ENCODE assay signal across 8 cellular contexts in the genomic region with DNA sequence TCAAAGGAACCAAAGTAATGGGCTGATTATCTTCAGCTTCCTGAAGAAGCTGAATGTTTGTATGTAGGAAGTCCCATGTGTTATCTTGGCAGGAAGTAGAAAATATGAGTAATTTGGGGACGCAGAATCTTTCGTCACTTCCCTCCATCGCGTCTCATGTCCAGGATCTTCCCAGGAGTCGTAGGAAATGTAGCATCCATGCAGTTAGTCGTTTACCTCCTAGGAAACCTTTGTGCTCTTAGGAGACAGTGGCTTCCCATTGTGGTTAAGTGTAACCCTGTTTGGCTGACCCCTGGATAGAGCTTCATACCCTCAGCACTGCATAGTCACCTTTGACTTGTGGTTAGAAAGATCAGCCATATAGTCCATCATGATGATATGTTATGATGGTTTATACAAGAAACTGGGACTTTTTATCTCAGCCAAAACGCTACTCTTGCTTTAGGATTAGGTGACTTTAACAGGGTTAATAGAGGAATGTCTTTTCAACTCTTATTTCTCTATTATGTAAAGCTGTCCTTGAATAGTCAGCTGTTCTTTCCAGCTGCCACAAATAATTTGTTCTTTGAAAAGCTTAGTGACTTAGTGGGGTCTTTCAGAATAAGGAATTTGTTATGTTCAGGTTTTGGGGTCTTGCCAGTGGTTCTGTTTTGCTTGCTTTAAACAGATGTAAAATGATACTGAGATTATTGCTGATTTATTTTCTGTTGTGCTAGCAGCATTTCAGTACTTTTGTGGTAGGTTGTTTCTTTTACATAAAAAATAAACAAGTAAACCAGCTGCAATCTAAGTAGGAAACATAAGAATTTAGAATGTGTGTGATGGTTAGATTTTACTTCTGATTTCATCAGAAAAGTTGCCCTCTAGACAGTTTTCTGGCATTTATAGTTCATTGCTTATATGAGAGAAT.
A peak's percentile ranks its signal among the peaks of the same experiment; 100 is the strongest.
DNase-seq lines count a peak whose midpoint lies in the region; ATAC-seq and TF ChIP-seq lines count a peak whose summit lies in the region.

No MANE protein-coding gene starts in this region.

- H3K27me3 ChIP-seq in duodenal mucosa (ENCODE audit: control insufficient read depth in 1 of 2, insufficient read depth in 2 of 2, low read length in 2 of 2) (no peaks in the 10 kb centered on the region), gastrocnemius medialis (no peaks in the 10 kb centered on the region)

- TF ChIP-seq POLR2A in gastrocnemius medialis (IDR thresholded peaks at IDR 0.05): no peak

- peak overlapping the region; percentile 23 to 33 for H3K9ac ChIP-seq in duodenal mucosa (ENCODE audit: low read depth in 1 of 2, low read length in 2 of 2)

- TF ChIP-seq CTCF in GM12864 (IDR thresholded peaks at IDR 0.05; ENCODE audit: low read depth, low read length, missing control alignments) (no peak), gastrocnemius medialis (IDR thresholded peaks at IDR 0.05 in 4 of 5, conservative IDR thresholded peaks at IDR 0.05 in 1 of 5) (no peak), GM13976 (IDR thresholded peaks at IDR 0.05; ENCODE audit: borderline replicate concordance, control extremely low read depth, extremely low read depth, insufficient read depth, missing control alignments) (no peak)

- peak overlapping the region; percentile 60 for H3K27ac ChIP-seq in duodenal mucosa (ENCODE audit: low read depth, low read length)
- H3K27ac ChIP-seq in gastrocnemius medialis: peak overlapping the region; percentile 82 to 86 (median 84)

- ATAC-seq in gastrocnemius medialis (no peak), GM18867 (IDR thresholded peaks at IDR 0.05; ENCODE audit: unreplicated experiment) (no peak), HG02610 (IDR thresholded peaks at IDR 0.05; ENCODE audit: unreplicated experiment) (no peak)

- H3K36me3 ChIP-seq in duodenal mucosa (ENCODE audit: control insufficient read depth in 1 of 2, insufficient read depth in 2 of 2, low read length in 2 of 2): peaks cover 4 to 12% of the 10 kb centered on the region in 2 donors
- peaks cover 0 to 1% of the 10 kb centered on the region in 2 donors for H3K36me3 ChIP-seq in gastrocnemius medialis

- no peak for DNase-seq in GM12864 (ENCODE audit: low read depth)
- DNase-seq in OCI-M1 (lab: John Stamatoyannopoulos, UW): peak; percentile 79
- DNase-seq in gastrocnemius medialis: no peak
- no peak for DNase-seq in NCI-H524 (lab: John Stamatoyannopoulos, UW)
- DNase-seq in GM13976 (ENCODE audit: low spot score): no peak

- H3K4me1 ChIP-seq in duodenal mucosa (ENCODE audit: control insufficient read depth in 1 of 2, insufficient read depth in 2 of 2, low read length in 2 of 2) (peaks cover 31 to 38% of the 10 kb centered on the region in 2 donors), gastrocnemius medialis (peaks cover 58 to 59% of the 10 kb centered on the region in 2 donors)

- intact Hi-C loops in gastrocnemius medialis (cut with DNase I; ENCODE audit: low total_unique reads): no loop called here

- in situ Hi-C loops in gastrocnemius medialis (cut with MboI; ENCODE audit: low sequenced_read_pairs in 4 of 4) (loop anchor here in 3 of 4 donors (10.0 to 25.0 kb wide), 3 partner anchors 88 to 215 kb away; no protein-coding TSS in a partner anchor), GM13976 (cut with MboI; ENCODE audit: low sequenced_read_pairs, unreplicated experiment) (loop anchor here (25.0 kb wide), 1 partner anchor 390 kb away; no protein-coding TSS in a partner anchor)

- peak overlapping the region; percentile 3; the same call in 1 of the 2 replicates for H3K4me3 ChIP-seq in GM12864 (ENCODE audit: low read depth, low read length)
- H3K4me3 ChIP-seq in duodenal mucosa (ENCODE audit: low read depth in 1 of 2, low read length in 2 of 2): no peak overlapping the region
- no peak overlapping the region for H3K4me3 ChIP-seq in gastrocnemius medialis

- H3K9me3 ChIP-seq in duodenal mucosa (ENCODE audit: control insufficient read depth in 1 of 2, low read length in 2 of 2) (no peaks in the 10 kb centered on the region), gastrocnemius medialis (no peaks in the 10 kb centered on the region)
